In genomic region chr19:14096272-14096992, GRCh38 we compare ENCODE assay signal across 14 cellular contexts. TPM values are rescaled to one million over a fixed set of nuclear protein-coding genes. Genes with fewer than 3 reads are reported as not detected.
DNase-seq lines count a peak whose midpoint lies in the region; ATAC-seq and TF ChIP-seq lines count a peak whose summit lies in the region.
"Had no signal": no experiment of that assay in that cellular context is flagged by ENCODE, and none has a peak within 500 bp of the region (broad histone marks: within the 10 kb centered on the region; RNA-seq: fewer than 3 reads in every experiment).

No MANE protein-coding gene starts in this region.

- H3K27me3 ChIP-seq in kidney epithelial cell (ENCODE audit: control insufficient read depth, insufficient read depth, low read length) = no peaks in the 10 kb centered on the region

- in situ Hi-C loops in GM13977 (cut with MboI; ENCODE audit: low pct_unique_long_range_greater_than_20kb, low sequenced_read_pairs, unreplicated experiment) = no loop called here

- H3K4me3 ChIP-seq in kidney epithelial cell (ENCODE audit: low read depth, low read length) = no peak overlapping the region
- H3K4me3 ChIP-seq: smooth muscle cell had no signal

- H3K36me3 ChIP-seq in kidney epithelial cell (ENCODE audit: control insufficient read depth, insufficient read depth, low read length) = peaks cover 2% of the 10 kb centered on the region

- no peak for ATAC-seq in GM21526 (IDR thresholded peaks at IDR 0.05; ENCODE audit: low FRiP score, unreplicated experiment)

- H3K27ac ChIP-seq in RWPE1 = peak overlapping the region; percentile 0

- DNase-seq in GM13977 (ENCODE audit: low spot score) = no peak
- no peak for DNase-seq in RWPE1 (ENCODE audit: low spot score)
- DNase-seq in kidney epithelial cell (ENCODE audit: low read depth) = no peak
- DNase-seq in germinal center (ENCODE audit: low spot score) = no peak
- no peak for DNase-seq in activated gamma-delta T cell (lab: John Stamatoyannopoulos, UW)
- DNase-seq: activated B cell treated with CpG ODN at 0.5 μM for 24 hours; activated CD8-positive, alpha-beta memory T cell treated with anti-CD3 and anti-CD28 coated beads, Interleukin-2, amount 50 U/mL, for 48 hours; GOT3; NCI-H2081 treated with DMSO at 0.1 percent for 48 hours; occipital lobe; substantia nigra had no signal

- POLR2A ChIA-PET in RWPE1 (lab: Yijun Ruan, JAX; ENCODE audit: low non-redundant PET) = no interaction called here

- TF ChIP-seq CTCF in GM13977 (IDR thresholded peaks at IDR 0.05; ENCODE audit: extremely low read depth, insufficient read depth, missing control alignments) (peak; percentile 19), RWPE1 (conservative IDR thresholded peaks at IDR 0.05; ENCODE audit: low read depth) (no peak), kidney epithelial cell (IDR thresholded peaks at IDR 0.05; ENCODE audit: insufficient read depth, low read length, poor library complexity, severe bottlenecking) (peak; percentile 16)

- CTCF ChIA-PET in RWPE1 (lab: Yijun Ruan, JAX) = interaction anchor here (0.6 kb wide), 4 partner anchors 33 to 253 kb away, joined by 3 to 5 read pairs (median 4); no protein-coding TSS in a partner anchor

RNA-seq across cellular contexts. Expression of gene SAMD1, which starts 5.9 kb away (rescaled TPM):
- 21.8 and 42.0 TPM in 2 replicates for total RNA-seq in kidney epithelial cell

RNA-seq across cellular contexts. Expression of gene C19orf67, which starts 10.8 kb away (rescaled TPM):
- total RNA-seq in kidney epithelial cell = not detected in 2 replicates
- total RNA-seq: activated B cell treated with CpG ODN at 0.5 μM for 24 hours, mesenteric fat pad, occipital lobe, smooth muscle cell had no signal

RNA-seq across cellular contexts. Expression of gene PRKACA, which starts 21.1 kb away (rescaled TPM):
- 37.3 and 44.5 TPM in 2 replicates for total RNA-seq in kidney epithelial cell

RNA-seq across cellular contexts. Expression of gene MISP3, which starts 23.8 kb away (rescaled TPM):
- total RNA-seq in kidney epithelial cell = 0.68 and 1.5 TPM in 2 replicates

RNA-seq across cellular contexts. Expression of gene PALM3, which starts 34.6 kb away (rescaled TPM):
- total RNA-seq in kidney epithelial cell = not detected in 2 replicates
- total RNA-seq: activated B cell treated with CpG ODN at 0.5 μM for 24 hours, mesenteric fat pad, smooth muscle cell had no signal
